Comparison of ENCODE assay signal across 8 cellular contexts in the genomic region with DNA sequence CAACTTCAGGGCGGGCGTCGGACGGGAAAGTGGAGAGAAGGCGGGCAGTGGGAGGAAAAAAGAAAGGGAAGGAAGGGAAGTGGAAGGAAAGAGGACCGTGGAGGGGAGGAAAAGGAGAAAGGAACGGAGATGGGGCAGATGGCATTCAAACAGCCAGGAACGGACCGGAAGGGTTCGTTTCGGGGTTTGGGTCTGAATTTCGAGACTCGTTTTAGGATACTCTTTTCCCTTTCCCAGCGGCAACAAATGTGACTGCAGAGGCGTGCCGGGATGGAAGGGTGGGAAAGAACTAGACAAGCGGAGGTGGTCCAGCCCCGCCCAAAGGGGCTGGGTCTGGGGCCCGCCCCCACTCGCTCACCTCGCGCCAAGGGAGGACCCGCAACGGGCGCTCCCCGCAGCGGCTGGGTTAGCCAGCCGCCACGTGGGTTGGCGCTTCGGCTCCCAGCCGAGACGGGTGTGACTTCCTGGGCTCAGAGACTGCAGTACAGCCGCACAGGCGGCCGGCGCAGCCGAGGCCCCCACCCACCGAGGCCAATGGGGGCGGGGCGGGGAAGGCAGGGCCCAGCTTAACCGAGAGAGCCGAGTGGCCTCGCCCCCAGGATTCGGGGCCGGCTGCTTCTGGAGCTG. TPM values are rescaled to one million over a fixed set of nuclear protein-coding genes. Genes with fewer than 3 reads are reported as not detected.
A peak's percentile ranks its signal among the peaks of the same experiment; 100 is the strongest.
DNase-seq lines count a peak whose midpoint lies in the region; ATAC-seq and TF ChIP-seq lines count a peak whose summit lies in the region.

No MANE protein-coding gene starts in this region.

- H3K4me1 Mint-ChIP-seq in activated CD4-positive, alpha-beta T cell treated with anti-CD3 and anti-CD28 coated beads, Interleukin-2, amount 10 ng/mL, durations not matched to agents 24 days and 14 days, result peaks cover 25% of the 10 kb centered on the region
- peaks cover 34% of the 10 kb centered on the region for H3K4me1 Mint-ChIP-seq in T-helper 2 cell treated with Interferon-gamma antibody and Interleukin-4, amounts not matched to agents 5 μg/mL and 100 μg/mL, for 36 hours (ENCODE audit: low read depth)
- peaks cover 13 to 37% of the 10 kb centered on the region in 2 donors for H3K4me1 Mint-ChIP-seq in stimulated activated naive B cell treated with anti-CD40 and anti-IgM and Interleukin-4, amounts not matched to agents 10 μg/mL and 1 μg/mL and 100 μg/mL, for 72 hours

- TF ChIP-seq POLR2A in HCT116 (IDR thresholded peaks at IDR 0.05; ENCODE audit: borderline replicate concordance, extremely low read depth, insufficient read depth, insufficient read length), result no peak
- no peak for TF ChIP-seq POLR2A in NB4 (IDR thresholded peaks at IDR 0.05; ENCODE audit: extremely low read depth, insufficient read length)

- H3K27ac Mint-ChIP-seq in activated CD4-positive, alpha-beta T cell treated with anti-CD3 and anti-CD28 coated beads, Interleukin-2, amount 10 ng/mL, durations not matched to agents 24 days and 14 days, result peak overlapping the region; percentile 3
- no peak overlapping the region for H3K27ac Mint-ChIP-seq in T-helper 2 cell treated with Interferon-gamma antibody and Interleukin-4, amounts not matched to agents 5 μg/mL and 100 μg/mL, for 36 hours
- H3K27ac Mint-ChIP-seq in stimulated activated naive B cell treated with anti-CD40 and anti-IgM and Interleukin-4, amounts not matched to agents 10 μg/mL and 1 μg/mL and 100 μg/mL, for 72 hours, result peak overlapping the region; percentile 10

- H3K9me3 ChIP-seq in HCT116 (ENCODE audit: control insufficient read depth in 1 of 2, insufficient read depth in 1 of 2, low read depth in 1 of 2, low read length in 2 of 2), result no peaks in the 10 kb centered on the region
- H3K9me3 ChIP-seq in left lung, result no peaks in the 10 kb centered on the region

- peak overlapping the region; percentile 61 for H3K9ac ChIP-seq in HCT116 (ENCODE audit: low read length)

- H3K9me3 Mint-ChIP-seq in activated CD4-positive, alpha-beta T cell treated with anti-CD3 and anti-CD28 coated beads, Interleukin-2, amount 10 ng/mL, durations not matched to agents 24 days and 14 days, result no peaks in the 10 kb centered on the region
- no peaks in the 10 kb centered on the region for H3K9me3 Mint-ChIP-seq in T-helper 2 cell treated with Interferon-gamma antibody and Interleukin-4, amounts not matched to agents 5 μg/mL and 100 μg/mL, for 36 hours
- no peaks in the 10 kb centered on the region for H3K9me3 Mint-ChIP-seq in stimulated activated naive B cell treated with anti-CD40 and anti-IgM and Interleukin-4, amounts not matched to agents 10 μg/mL and 1 μg/mL and 100 μg/mL, for 72 hours

- no peaks in the 10 kb centered on the region for H4K20me1 ChIP-seq in HCT116 (ENCODE audit: insufficient read depth)

- TSS peak; percentile 88 for BruUV-seq in HCT116 (replicated peaks; lab: Mats Ljungman, UMichigan)

- H3K36me3 ChIP-seq in HCT116 (ENCODE audit: control insufficient read depth in 1 of 2, insufficient read depth in 2 of 2, low read length in 2 of 2), result no peaks in the 10 kb centered on the region
- no peaks in the 10 kb centered on the region for H3K36me3 ChIP-seq in left lung

- RAD21 ChIA-PET in HCT116 (lab: Charles Lee; ENCODE audit: low non-redundant PET in 1 of 2, low total read pairs in 2 of 2, uncharacterized antibody in 2 of 2, unreplicated experiment in 2 of 2), result no interaction called here

- peak overlapping the region; percentile 63 for H3K27ac ChIP-seq in HCT116 (ENCODE audit: low read depth, low read length)
- peak overlapping the region; percentile 80 to 84 for H3K27ac ChIP-seq in left lung

- no peaks in the 10 kb centered on the region for H3K36me3 Mint-ChIP-seq in activated CD4-positive, alpha-beta T cell treated with anti-CD3 and anti-CD28 coated beads, Interleukin-2, amount 10 ng/mL, durations not matched to agents 24 days and 14 days (ENCODE audit: low read depth)
- H3K36me3 Mint-ChIP-seq in T-helper 2 cell treated with Interferon-gamma antibody and Interleukin-4, amounts not matched to agents 5 μg/mL and 100 μg/mL, for 36 hours (ENCODE audit: low read depth), result peaks cover 1% of the 10 kb centered on the region
- H3K36me3 Mint-ChIP-seq in stimulated activated naive B cell treated with anti-CD40 and anti-IgM and Interleukin-4, amounts not matched to agents 10 μg/mL and 1 μg/mL and 100 μg/mL, for 72 hours, result peaks cover 0 to 6% of the 10 kb centered on the region in 2 donors

- no peaks in the 10 kb centered on the region for H3K27me3 ChIP-seq in HCT116 (ENCODE audit: insufficient read depth, low read length)
- peaks cover 12 to 97% of the 10 kb centered on the region in 2 donors for H3K27me3 ChIP-seq in left lung

- DNase-seq in activated CD4-positive, alpha-beta T cell treated with anti-CD3 and anti-CD28 coated beads, Interleukin-2, amount 10 ng/mL, durations not matched to agents 24 days and 14 days, result peak; percentile 80
- DNase-seq in activated CD4-positive, alpha-beta T cell treated with anti-CD3 and anti-CD28 coated beads, Interleukin-2, amount 50 U/mL, for 1 hour, result no peak
- DNase-seq in HCT116 (ENCODE audit: low read depth, low spot score) (peak; percentile 67), NB4 (ENCODE audit: low read depth) (peak; percentile 66), ecto neural progenitor cell (ENCODE audit: low spot score) (peak; percentile 93), left lung (peak; percentile 88 to 92)
- DNase-seq in T-helper 2 cell treated with Interferon-gamma antibody and Interleukin-4, amounts not matched to agents 5 μg/mL and 100 μg/mL, for 36 hours (ENCODE audit: low spot score), result peak; percentile 37
- DNase-seq in stimulated activated naive B cell treated with anti-CD40 and anti-IgM and Interleukin-4, amounts not matched to agents 10 μg/mL and 1 μg/mL and 100 μg/mL, for 72 hours, result peak; percentile 7

- H3K9me2 ChIP-seq in HCT116 (ENCODE audit: insufficient read depth), result no peaks in the 10 kb centered on the region

- POLR2A ChIA-PET in HCT116 (lab: Charles Lee), result no interaction called here

- H2AFZ ChIP-seq in HCT116 (ENCODE audit: low read depth, low read length, poor library complexity, severe bottlenecking), result peak overlapping the region; percentile 29

- peaks cover 72% of the 10 kb centered on the region for H3K27me3 Mint-ChIP-seq in activated CD4-positive, alpha-beta T cell treated with anti-CD3 and anti-CD28 coated beads, Interleukin-2, amount 10 ng/mL, durations not matched to agents 24 days and 14 days
- H3K27me3 Mint-ChIP-seq in T-helper 2 cell treated with Interferon-gamma antibody and Interleukin-4, amounts not matched to agents 5 μg/mL and 100 μg/mL, for 36 hours (ENCODE audit: low read depth), result peaks cover 73% of the 10 kb centered on the region
- peaks cover 62 to 63% of the 10 kb centered on the region in 2 donors for H3K27me3 Mint-ChIP-seq in stimulated activated naive B cell treated with anti-CD40 and anti-IgM and Interleukin-4, amounts not matched to agents 10 μg/mL and 1 μg/mL and 100 μg/mL, for 72 hours

- ATAC-seq in HCT116, result peak; percentile 69
- ATAC-seq in left lung, result peak; percentile 74
- peak; percentile 47 to 62 for ATAC-seq in stimulated activated naive B cell treated with anti-CD40 and anti-IgM and Interleukin-4, amounts not matched to agents 10 μg/mL and 1 μg/mL and 100 μg/mL, for 72 hours (replicated peaks)

- TF ChIP-seq RAD21 in HCT116 (IDR thresholded peaks at IDR 0.05; ENCODE audit: low read depth), result no peak

- TF ChIP-seq CTCF in HCT116 (IDR thresholded peaks at IDR 0.05 in 2 of 3, conservative IDR thresholded peaks at IDR 0.05 in 1 of 3; ENCODE audit: borderline replicate concordance in 1 of 3, insufficient read depth in 1 of 3, low read depth in 2 of 3, low read length in 2 of 3) (no peak), NB4 (IDR thresholded peaks at IDR 0.05; ENCODE audit: low read depth, low read length) (no peak), left lung (IDR thresholded peaks at IDR 0.05) (no peak)

- H3K4me1 ChIP-seq in HCT116 (ENCODE audit: control insufficient read depth in 1 of 2, insufficient read depth in 2 of 2, low read length in 2 of 2) (peaks cover 13 to 40% of the 10 kb centered on the region in 2 experiments), left lung (peaks cover 2 to 51% of the 10 kb centered on the region in 2 donors)

- peak overlapping the region; percentile 96 for H3K4me3 Mint-ChIP-seq in activated CD4-positive, alpha-beta T cell treated with anti-CD3 and anti-CD28 coated beads, Interleukin-2, amount 10 ng/mL, durations not matched to agents 24 days and 14 days
- H3K4me3 Mint-ChIP-seq in T-helper 2 cell treated with Interferon-gamma antibody and Interleukin-4, amounts not matched to agents 5 μg/mL and 100 μg/mL, for 36 hours, result peak overlapping the region; percentile 92
- H3K4me3 Mint-ChIP-seq in stimulated activated naive B cell treated with anti-CD40 and anti-IgM and Interleukin-4, amounts not matched to agents 10 μg/mL and 1 μg/mL and 100 μg/mL, for 72 hours, result peak overlapping the region; percentile 83 to 85

- H3K4me3 ChIP-seq in HCT116 (replicated peaks in 1 of 2; ENCODE audit: low read depth in 1 of 2, low read length in 2 of 2) (peak overlapping the region; percentile 55 to 62), NB4 (ENCODE audit: low read depth, low read length) (peak overlapping the region; percentile 40), left lung (peak overlapping the region; percentile 39 to 55)

- H3K4me2 ChIP-seq in HCT116 (ENCODE audit: low read length), result peak overlapping the region; percentile 80

- intact Hi-C loops in activated CD4-positive, alpha-beta T cell treated with anti-CD3 and anti-CD28 coated beads, Interleukin-2, amount 10 ng/mL, durations not matched to agents 24 days and 14 days (cut with micrococcal nuclease), result loop anchor here (5.0 kb wide), 2 partner anchors 397 to 1122 kb away; partner anchors contain the start of genes TMEM167A and XRCC4
- intact Hi-C loops in HCT116 (cut with micrococcal nuclease) (loop anchor here (2.0 to 5.0 kb wide), 3 partner anchors 88 to 497 kb away; partner anchors contain the start of genes TMEM167A and XRCC4), left lung (cut with DNase I) (loop anchor here in 1 of 2 donors (10.0 kb wide), 1 partner anchor 1119 kb away; no protein-coding TSS in a partner anchor)

- CTCF ChIA-PET in HCT116 (lab: Charles Lee), result no interaction called here

- peaks cover 25% of the 10 kb centered on the region for H3K79me2 ChIP-seq in HCT116 (ENCODE audit: insufficient read depth, low read length)

TF ChIP-seq in HCT116, 20 proteins besides CTCF, POLR2A, EP300 and RAD21 (continues in another document):
- TF ChIP-seq ZFX (IDR thresholded peaks at IDR 0.05) (no peak), ZNF274 (IDR thresholded peaks at IDR 0.05; ENCODE audit: low read depth, low read length) (no peak), YY1 (IDR thresholded peaks at IDR 0.05; ENCODE audit: extremely low read depth, insufficient replicate concordance, low read depth, low read length) (no peak), EZH2phosphoT487 (IDR thresholded peaks at IDR 0.05; ENCODE audit: borderline replicate concordance) (no peak)
- TF ChIP-seq, protein P1, sequence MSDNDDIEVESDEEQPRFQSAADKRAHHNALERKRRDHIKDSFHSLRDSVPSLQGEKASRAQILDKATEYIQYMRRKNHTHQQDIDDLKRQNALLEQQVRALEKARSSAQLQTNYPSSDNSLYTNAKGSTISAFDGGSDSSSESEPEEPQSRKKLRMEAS (IDR thresholded peaks at IDR 0.05), result peak; percentile 90

RNA-seq across cellular contexts. Expression of gene VCAN, which starts 2.7 kb away (rescaled TPM):
- 0.14 TPM in 1 of 2 replicates, not detected in the other for total RNA-seq in activated CD4-positive, alpha-beta T cell treated with anti-CD3 and anti-CD28 coated beads, Interleukin-2, amount 10 ng/mL, durations not matched to agents 24 days and 14 days
- total RNA-seq in HCT116 (2021; ENCODE audit: unreplicated experiment) (49.9 TPM), left lung (100 to 1,000 TPM; 217 to 335 TPM)
- 7.2 and 12.8 TPM in 2 replicates for polyA plus RNA-seq in HCT116 (2012)

Comparison
In these comparisons a context has a peak if more than half of its experiments do, and no peak if none do; other contexts are left out.
1. RNA of gene VCAN, which starts 2.7 kb away (total RNA-seq): 217 to 335 TPM in left lung and 49.9 TPM in HCT116 (single experiment); 0.14 TPM in activated CD4-positive, alpha-beta T cell treated with anti-CD3 and anti-CD28 coated beads, Interleukin-2, amount 10 ng/mL, durations not matched to agents 24 days and 14 days; every median in the first group is over 10 times any median in the second.
2. Peak in every context shown above with its lines, with median percentiles within 50 percentile points of each other: H3K4me3 Mint-ChIP-seq, ATAC-seq and H3K4me3 ChIP-seq.